Comparison of ENCODE assay signal across 8 cellular contexts in the genomic region with DNA sequence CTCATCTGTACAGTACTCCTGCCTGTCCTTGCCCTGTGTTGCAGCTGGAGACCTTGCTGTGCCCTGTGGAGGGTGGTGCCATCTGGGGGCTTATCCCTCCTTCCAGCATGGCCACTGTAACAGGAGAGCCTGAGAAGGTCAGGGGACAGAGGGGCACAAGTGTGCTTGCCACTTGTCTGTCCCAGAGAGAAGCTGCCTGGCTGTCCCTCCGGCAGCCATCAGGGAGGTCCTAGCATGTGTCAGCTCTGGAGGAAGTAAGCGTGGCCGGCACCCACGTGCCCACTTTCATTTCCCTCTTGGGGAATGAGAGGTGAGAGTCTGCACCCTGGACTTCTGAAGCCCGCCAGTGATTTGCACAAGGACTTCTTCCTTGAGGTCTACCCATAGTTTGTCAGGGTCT.
DNase-seq lines count a peak whose midpoint lies in the region; TF ChIP-seq lines count a peak whose summit lies in the region.

No MANE protein-coding gene starts in this region.

- H3K36me3 ChIP-seq in breast epithelium = no peaks in the 10 kb centered on the region
- H3K36me3 ChIP-seq in mammary epithelial cell (ENCODE audit: insufficient read depth, low read length) = no peaks in the 10 kb centered on the region
- peaks cover 0 to 35% (median 0%) of the 10 kb centered on the region in 3 donors for H3K36me3 ChIP-seq in esophagus squamous epithelium
- H3K36me3 ChIP-seq in transverse colon = no peaks in the 10 kb centered on the region

- H3K4me1 ChIP-seq in breast epithelium (peaks cover 25 to 27% of the 10 kb centered on the region in 2 donors), mammary epithelial cell (ENCODE audit: insufficient read depth, low read length) (peaks cover 9% of the 10 kb centered on the region), esophagus squamous epithelium (peaks cover 47 to 100% (median 60%) of the 10 kb centered on the region in 3 donors), transverse colon (peaks cover 41 to 86% (median 54%) of the 10 kb centered on the region in 4 donors)

- H3K79me2 ChIP-seq in mammary epithelial cell (ENCODE audit: insufficient read depth, low read length) = peaks cover 56% of the 10 kb centered on the region

- TF ChIP-seq POLR2A in breast epithelium (IDR thresholded peaks at IDR 0.05) (no peak), esophagus squamous epithelium (IDR thresholded peaks at IDR 0.05) (no peak), transverse colon (IDR thresholded peaks at IDR 0.05) (no peak)

- H4K20me1 ChIP-seq in mammary epithelial cell (ENCODE audit: insufficient read depth, low read length) = no peaks in the 10 kb centered on the region

- H3K27me3 ChIP-seq in breast epithelium (no peaks in the 10 kb centered on the region), mammary epithelial cell (ENCODE audit: insufficient read depth, low read length) (no peaks in the 10 kb centered on the region), esophagus squamous epithelium (no peaks in the 10 kb centered on the region), transverse colon (no peaks in the 10 kb centered on the region)

- H3K9me3 ChIP-seq in breast epithelium (no peaks in the 10 kb centered on the region), mammary epithelial cell (replicated peaks; ENCODE audit: insufficient read depth, low read length) (no peaks in the 10 kb centered on the region), esophagus squamous epithelium (no peaks in the 10 kb centered on the region), transverse colon (no peaks in the 10 kb centered on the region)

- H3K4me3 Mint-ChIP-seq in IgD-negative memory B cell = peak overlapping the region; percentile 73 to 97 (median 86)

- DNase-seq in breast epithelium (ENCODE audit: low spot score in 2 of 2) = no peak
- DNase-seq in mammary epithelial cell = no peak
- DNase-seq in esophagus squamous epithelium (lab: John Stamatoyannopoulos, UW) = no peak
- peak; percentile 72 for DNase-seq in transverse colon
- DNase-seq in retina = no peak
- no peak for DNase-seq in hepatic stellate cell (ENCODE audit: low spot score)
- no peak for DNase-seq in mucosa of gallbladder (ENCODE audit: low spot score)

- TF ChIP-seq EP300 in transverse colon (IDR thresholded peaks at IDR 0.05; ENCODE audit: low read depth) = no peak

- H3K4me2 ChIP-seq in mammary epithelial cell (ENCODE audit: insufficient read depth, low read depth, low read length) = no peak overlapping the region

- TF ChIP-seq CTCF in breast epithelium (IDR thresholded peaks at IDR 0.05) = no peak
- TF ChIP-seq CTCF in mammary epithelial cell (conservative IDR thresholded peaks at IDR 0.05 in 1 of 2, IDR thresholded peaks at IDR 0.05 in 1 of 2; ENCODE audit: extremely low read depth in 1 of 2, insufficient read depth in 1 of 2, low read depth in 1 of 2, low read length in 2 of 2) = no peak
- TF ChIP-seq CTCF in esophagus squamous epithelium (IDR thresholded peaks at IDR 0.05) = no peak
- no peak for TF ChIP-seq CTCF in transverse colon (IDR thresholded peaks at IDR 0.05)

- peak overlapping the region; percentile 95 to 96 (median 96) for H3K27ac Mint-ChIP-seq in IgD-negative memory B cell

- dilution Hi-C loops in mammary epithelial cell (cut with HindIII; ENCODE audit: low sequenced_read_pairs) = no loop called here

- H3K4me1 Mint-ChIP-seq in IgD-negative memory B cell = peaks cover 73 to 95% (median 76%) of the 10 kb centered on the region in 3 donors

- in situ Hi-C loops in mammary epithelial cell (cut with MboI; ENCODE audit: low sequenced_read_pairs in 2 of 2) = no loop called here
- in situ Hi-C loops in transverse colon (cut with MboI; ENCODE audit: low pct_ligation_motif_present in 1 of 4, low pct_unique_long_range_greater_than_20kb in 1 of 4, low sequenced_read_pairs in 3 of 4) = no loop called here

- CTCF ChIA-PET in mammary epithelial cell (lab: Charles Lee; ENCODE audit: low non-redundant PET) = no interaction called here

- no peaks in the 10 kb centered on the region for H3K36me3 Mint-ChIP-seq in IgD-negative memory B cell

- H3K9me3 Mint-ChIP-seq in IgD-negative memory B cell = no peaks in the 10 kb centered on the region

- no peak overlapping the region for H3K9ac ChIP-seq in mammary epithelial cell (ENCODE audit: insufficient read depth, low read length)

- H2AFZ ChIP-seq in mammary epithelial cell (ENCODE audit: low read depth, low read length) = no peak overlapping the region

- intact Hi-C loops in breast epithelium (cut with DNase I; ENCODE audit: low total_unique reads) = no loop called here
- intact Hi-C loops in mammary epithelial cell (cut with micrococcal nuclease) = no loop called here
- intact Hi-C loops in esophagus squamous epithelium (cut with DNase I) = no loop called here
- intact Hi-C loops in transverse colon (cut with DNase I; ENCODE audit: low total_unique reads) = no loop called here

- H3K4me3 ChIP-seq in breast epithelium (no peak overlapping the region), mammary epithelial cell (replicated peaks in 1 of 3; ENCODE audit: insufficient read depth in 1 of 3, low read depth in 2 of 3, low read length in 3 of 3) (no peak overlapping the region), esophagus squamous epithelium (no peak overlapping the region), transverse colon (no peak overlapping the region)

- no TSS peak for BruUV-seq in mammary epithelial cell (replicated peaks; lab: Mats Ljungman, UMichigan)

- 100% methylated on average over 1 of the region's 5 CpGs for WGBS in mammary epithelial cell (ENCODE audit: low coverage, missing lambda C conversion rate)
- WGBS in esophagus squamous epithelium, 2 donors = 49 to 66% methylated on average over 3 to 5 of the region's 5 CpGs
- WGBS in transverse colon (ENCODE audit: low coverage in 1 of 2), 2 donors = 72% methylated on average over 5 of the region's 5 CpGs; no CpG with 5 or more reads in 1 of the 2 donors

- H3K27me3 Mint-ChIP-seq in IgD-negative memory B cell = no peaks in the 10 kb centered on the region

- H3K27ac ChIP-seq in breast epithelium = peak overlapping the region; percentile 84 to 88
- no peak overlapping the region for H3K27ac ChIP-seq in mammary epithelial cell (ENCODE audit: insufficient read depth, low read depth, low read length)
- peak overlapping the region in 3 of 4 donors; percentile 80 to 88 (median 87) for H3K27ac ChIP-seq in esophagus squamous epithelium
- peak overlapping the region; percentile 80 to 91 (median 89) for H3K27ac ChIP-seq in transverse colon
